In the genomic region with DNA sequence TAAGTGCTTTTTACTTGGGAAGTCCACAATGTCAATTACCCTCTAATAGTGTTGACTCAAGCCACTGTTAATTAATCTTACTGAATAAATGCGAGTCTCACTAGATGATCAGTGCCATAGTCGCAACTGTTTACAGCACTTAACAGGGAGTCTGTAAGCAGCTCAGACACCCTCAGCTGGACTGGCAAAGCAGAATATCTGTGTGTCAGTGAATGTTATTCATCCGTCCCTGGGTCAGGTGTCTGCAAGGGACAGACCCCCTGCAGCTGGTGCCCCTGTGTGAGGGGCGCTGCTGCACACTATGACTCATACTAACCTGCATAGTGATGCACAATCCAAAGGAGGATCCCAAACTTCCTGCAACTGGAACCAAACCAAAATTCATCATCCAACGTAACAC, we compare ENCODE assay signal across 17 cellular contexts.
DNase-seq lines count a peak whose midpoint lies in the region; ATAC-seq and TF ChIP-seq lines count a peak whose summit lies in the region.
"Had no signal": no experiment of that assay in that cellular context is flagged by ENCODE, and none has a peak within 500 bp of the region (broad histone marks: within the 10 kb centered on the region; RNA-seq: fewer than 3 reads in every experiment).

No MANE protein-coding gene starts in this region.

- peaks cover 1% of the 10 kb centered on the region for H3K9me2 ChIP-seq in GM23338 (ENCODE audit: insufficient read depth)

- H4K20me1 ChIP-seq in GM23338 (replicated peaks; ENCODE audit: insufficient read depth) (no peaks in the 10 kb centered on the region), H9 (ENCODE audit: control insufficient read depth, insufficient read depth, insufficient read length) (no peaks in the 10 kb centered on the region)

- H3K14ac ChIP-seq in H9 (ENCODE audit: insufficient read depth, low read length) = no peak overlapping the region

- no peak overlapping the region for H3K56ac ChIP-seq in H9 (ENCODE audit: insufficient read length, low read depth, low read length)

- H3K23ac ChIP-seq in H9 (ENCODE audit: insufficient read length, low read depth, low read length) = no peak overlapping the region

- peak overlapping the region; percentile 8; the same call in 1 of the 2 replicates for H3K4me2 ChIP-seq in GM23338
- H3K4me2 ChIP-seq in H9 (ENCODE audit: insufficient read depth, insufficient read length, low read length) = no peak overlapping the region

- H3K4me3 Mint-ChIP-seq in GM23338 (no peak overlapping the region), H9 (no peak overlapping the region)
- no peak overlapping the region for H3K4me3 Mint-ChIP-seq in CD8-positive, alpha-beta memory T cell
- H3K4me3 Mint-ChIP-seq: CD4-positive, CD25-positive, alpha-beta regulatory T cell; T-helper 2 cell treated with Interferon-gamma antibody and Interleukin-4, amounts not matched to agents 5 μg/mL and 100 μg/mL, for 36 hours had no signal

- no peak for TF ChIP-seq POLR2A in esophagus muscularis mucosa (IDR thresholded peaks at IDR 0.05; ENCODE audit: low read depth)

- H4K8ac ChIP-seq in H9 (replicated peaks; ENCODE audit: insufficient read length, low read depth, low read length) = no peak overlapping the region

- peaks cover 30% of the 10 kb centered on the region for H3K4me1 Mint-ChIP-seq in GM23338
- H3K4me1 Mint-ChIP-seq in CD8-positive, alpha-beta memory T cell = no peaks in the 10 kb centered on the region
- peaks cover 26 to 41% of the 10 kb centered on the region in 2 experiments for H3K4me1 Mint-ChIP-seq in H9
- H3K4me1 Mint-ChIP-seq: CD4-positive, CD25-positive, alpha-beta regulatory T cell had no signal

- H3K4me1 ChIP-seq in GM23338 (ENCODE audit: insufficient read depth) = peaks cover 41% of the 10 kb centered on the region
- H3K4me1 ChIP-seq in esophagus muscularis mucosa = no peaks in the 10 kb centered on the region
- H3K4me1 ChIP-seq in CD8-positive, alpha-beta memory T cell (ENCODE audit: insufficient read depth, low read length) = no peaks in the 10 kb centered on the region
- H3K4me1 ChIP-seq in H9 (ENCODE audit: insufficient read depth, low read length) = peaks cover 7% of the 10 kb centered on the region; the same call in 1 of the 2 replicates

- no peak overlapping the region for H2AK5ac ChIP-seq in H9 (ENCODE audit: insufficient read length, low read length)

- intact Hi-C loops in esophagus muscularis mucosa (cut with DNase I) = no loop called here

- H2BK15ac ChIP-seq in H9 (ENCODE audit: low read depth, low read length) = no peak overlapping the region

- no peak overlapping the region for H3T11ph ChIP-seq in H9 (ENCODE audit: low read length)

- H3K79me1 ChIP-seq in H9 (ENCODE audit: insufficient read depth, low read depth, low read length, poor library complexity, severe bottlenecking) = no peaks in the 10 kb centered on the region

- H3K79me2 ChIP-seq in GM23338 (replicated peaks; ENCODE audit: insufficient read depth) = no peaks in the 10 kb centered on the region
- H3K79me2 ChIP-seq in H9 (ENCODE audit: insufficient read depth, low read length) = no peaks in the 10 kb centered on the region

- no peak overlapping the region for H2BK5ac ChIP-seq in H9 (ENCODE audit: insufficient read length, low read length)

- no peak overlapping the region for H3K27ac ChIP-seq in GM23338 (ENCODE audit: low read depth)
- H3K27ac ChIP-seq in esophagus muscularis mucosa (replicated peaks in 1 of 4) = no peak overlapping the region
- H3K27ac ChIP-seq in CD8-positive, alpha-beta memory T cell (ENCODE audit: low read depth, low read length) = no peak overlapping the region
- no peak overlapping the region for H3K27ac ChIP-seq in H9 (ENCODE audit: insufficient read length, low read depth, low read length)

- 83% methylated on average over 4 of the region's 5 CpGs for WGBS in esophagus muscularis mucosa
- WGBS in H9 (ENCODE audit: extremely low coverage, insufficient read length, low lambda C conversion rate) = no CpG with 5 or more reads among the region's 5 CpGs

- H3K36me3 Mint-ChIP-seq in GM23338 (ENCODE audit: low read depth) (peaks cover 3% of the 10 kb centered on the region; the same call in 1 of the 3 replicates), H9 (ENCODE audit: insufficient read depth in 1 of 3, low read depth in 3 of 3) (no peaks in the 10 kb centered on the region)
- H3K36me3 Mint-ChIP-seq in CD8-positive, alpha-beta memory T cell = no peaks in the 10 kb centered on the region
- H3K36me3 Mint-ChIP-seq: CD4-positive, CD25-positive, alpha-beta regulatory T cell had no signal

- no peak overlapping the region for H4K5ac ChIP-seq in H9 (ENCODE audit: insufficient read length, low read depth, low read length)

- H3K27ac Mint-ChIP-seq in GM23338 = no peak overlapping the region
- no peak overlapping the region for H3K27ac Mint-ChIP-seq in CD8-positive, alpha-beta memory T cell
- no peak overlapping the region for H3K27ac Mint-ChIP-seq in H9
- H3K27ac Mint-ChIP-seq: CD4-positive, CD25-positive, alpha-beta regulatory T cell; T-helper 2 cell treated with Interferon-gamma antibody and Interleukin-4, amounts not matched to agents 5 μg/mL and 100 μg/mL, for 36 hours had no signal

- H3K18ac ChIP-seq in H9 (ENCODE audit: insufficient read length, low read depth, low read length) = no peak overlapping the region

- no peak overlapping the region for H3K4ac ChIP-seq in H9 (ENCODE audit: low read depth, low read length)

- H3K9me3 Mint-ChIP-seq in GM23338 (no peaks in the 10 kb centered on the region), H9 (no peaks in the 10 kb centered on the region)
- no peaks in the 10 kb centered on the region for H3K9me3 Mint-ChIP-seq in CD8-positive, alpha-beta memory T cell
- H3K9me3 Mint-ChIP-seq: CD4-positive, CD25-positive, alpha-beta regulatory T cell; T-helper 2 cell treated with Interferon-gamma antibody and Interleukin-4, amounts not matched to agents 5 μg/mL and 100 μg/mL, for 36 hours had no signal

- TF ChIP-seq EP300 in esophagus muscularis mucosa (IDR thresholded peaks at IDR 0.05) = no peak

- CTCF ChIA-PET in CD8-positive, alpha-beta memory T cell (lab: Charles Lee) = no interaction called here

- POLR2A ChIA-PET in CD8-positive, alpha-beta memory T cell (lab: Charles Lee) = no interaction called here

- no peaks in the 10 kb centered on the region for H3K23me2 ChIP-seq in H9 (ENCODE audit: insufficient read length, low read depth, low read length, poor library complexity, severe bottlenecking)

- no peaks in the 10 kb centered on the region for H3K9me3 ChIP-seq in esophagus muscularis mucosa
- no peaks in the 10 kb centered on the region for H3K9me3 ChIP-seq in CD8-positive, alpha-beta memory T cell (ENCODE audit: low read length)
- H3K9me3 ChIP-seq in H9 (ENCODE audit: control insufficient read depth, low read depth, low read length) = no peaks in the 10 kb centered on the region
- H3K9me3 ChIP-seq: MG63 had no signal

- no peak for ATAC-seq in GM23338
- ATAC-seq in GM21447 (IDR thresholded peaks at IDR 0.05; ENCODE audit: unreplicated experiment) = no peak

- H3K4me3 ChIP-seq in GM23338 = no peak overlapping the region
- H3K4me3 ChIP-seq in esophagus muscularis mucosa = no peak overlapping the region
- H3K4me3 ChIP-seq in CD8-positive, alpha-beta memory T cell (ENCODE audit: low read length) = no peak overlapping the region
- H3K4me3 ChIP-seq: MG63 had no signal

- H3K27me3 Mint-ChIP-seq in GM23338 (ENCODE audit: insufficient read depth, low read depth, poor library complexity) (peaks cover 5% of the 10 kb centered on the region), H9 (ENCODE audit: low read depth) (no peaks in the 10 kb centered on the region)
- peaks cover 2 to 11% of the 10 kb centered on the region in 2 donors for H3K27me3 Mint-ChIP-seq in CD8-positive, alpha-beta memory T cell
- H3K27me3 Mint-ChIP-seq: CD4-positive, CD25-positive, alpha-beta regulatory T cell had no signal

- H3K27me3 ChIP-seq in GM23338 (ENCODE audit: insufficient read depth) = no peaks in the 10 kb centered on the region
- H3K27me3 ChIP-seq in esophagus muscularis mucosa = no peaks in the 10 kb centered on the region
- no peaks in the 10 kb centered on the region for H3K27me3 ChIP-seq in CD8-positive, alpha-beta memory T cell (ENCODE audit: insufficient read depth, low read length, poor library complexity, severe bottlenecking)
- H3K27me3 ChIP-seq in H9 (ENCODE audit: insufficient read depth, low read length) = no peaks in the 10 kb centered on the region
- H3K27me3 ChIP-seq: MG63 had no signal

- H3K9ac ChIP-seq in H9 (ENCODE audit: extremely low read depth, insufficient read length, low read length) = no peak overlapping the region

- TF ChIP-seq CTCF in GM23338 (conservative IDR thresholded peaks at IDR 0.05; ENCODE audit: low read depth in 2 of 2) (no peak), esophagus muscularis mucosa (IDR thresholded peaks at IDR 0.05) (no peak), H9 (conservative IDR thresholded peaks at IDR 0.05) (no peak)

- no peak overlapping the region for H4K91ac ChIP-seq in H9 (ENCODE audit: insufficient read length, low read depth, low read length)

- H2BK120ac ChIP-seq in H9 (ENCODE audit: low read depth, low read length, poor library complexity, severe bottlenecking) = no peak overlapping the region

- no peak for DNase-seq in GM23338 (ENCODE audit: low spot score)
- DNase-seq in NCI-H1417 (lab: John Stamatoyannopoulos, UW) = peak; percentile 8 to 95 (median 69)
- peak; percentile 99 for DNase-seq in NCI-H69 (lab: John Stamatoyannopoulos, UW)
- peak; percentile 75 for DNase-seq in esophagus muscularis mucosa (ENCODE audit: extremely low spot score)
- no peak for DNase-seq in CD8-positive, alpha-beta memory T cell
- DNase-seq in H9 = no peak
- DNase-seq: AML-193; CD4-positive, CD25-positive, alpha-beta regulatory T cell; MG63; NCI-H146; NCI-H2107; NK-92 treated with Interleukin-12 subunit alpha and Interleukin-12 subunit beta, amount 100 ng/mL, for 24 hours; OCI-M1; RPMI8226; SW 1271 had no signal

- H2AFZ ChIP-seq in GM23338 (0 out of 2 replicates have a peak overlapping the region, but pooled peaks have one; percentile 40), H9 (ENCODE audit: low read length) (no peak overlapping the region)

- no peaks in the 10 kb centered on the region for H3K36me3 ChIP-seq in GM23338 (ENCODE audit: insufficient read depth)
- no peaks in the 10 kb centered on the region for H3K36me3 ChIP-seq in esophagus muscularis mucosa
- no peaks in the 10 kb centered on the region for H3K36me3 ChIP-seq in CD8-positive, alpha-beta memory T cell (ENCODE audit: insufficient read depth, low read length)
- H3K36me3 ChIP-seq: MG63 had no signal

- H2BK20ac ChIP-seq in H9 (ENCODE audit: low read depth, low read length, poor library complexity, severe bottlenecking) = no peak overlapping the region

- no peaks in the 10 kb centered on the region for H3F3A ChIP-seq in GM23338 (replicated peaks; ENCODE audit: low read depth)

- H2BK12ac ChIP-seq in H9 (ENCODE audit: insufficient read length, low read depth, low read length) = no peak overlapping the region

TF ChIP-seq in GM23338, 12 proteins besides CTCF, POLR2A, EP300 and RAD21 (continues in another document):
- TF ChIP-seq CREB1 (CRISPR knock-in tag; IDR thresholded peaks at IDR 0.05; ENCODE audit: low read depth) (no peak), ZNF114 (CRISPR knock-in tag; IDR thresholded peaks at IDR 0.05) (no peak), EZH2 (IDR thresholded peaks at IDR 0.05; ENCODE audit: low read depth, unreplicated experiment) (no peak), POLR2AphosphoS5 (IDR thresholded peaks at IDR 0.05; ENCODE audit: low read depth) (no peak), ZNF331 (CRISPR knock-in tag; IDR thresholded peaks at IDR 0.05; ENCODE audit: low read depth) (no peak)

Comparison
In these comparisons a context has a peak if more than half of its experiments do, and no peak if none do; other contexts are left out.
1. DNase-seq: peak in NCI-H1417 (3 of 3), NCI-H69 (single experiment) and esophagus muscularis mucosa (single experiment); none in GM23338 (single experiment), CD8-positive, alpha-beta memory T cell (0 of 5) and H9 (single experiment).